ENCODE assay signal across 29 cellular contexts in genomic region chr4:52917836-52918235, GRCh38.
"Had no signal": no experiment of that assay in that cellular context is flagged by ENCODE, and none has a peak within 500 bp of the region (broad histone marks: within the 10 kb centered on the region; RNA-seq: fewer than 3 reads in every experiment).

No MANE protein-coding gene starts in this region.

- H3K9me3 ChIP-seq: stomach, suprapubic skin, testis, thoracic aorta, thyroid gland, tibial artery, tibial nerve, transverse colon, upper lobe of left lung, upper lobe of right lung, uterus, vagina had no signal

- DNase-seq: stimulated activated CD4-positive, alpha-beta T cell treated with anti-CD3 and anti-CD28 coated beads, Interleukin-2, amount 100 ng/mL, for 48 hours; stimulated activated CD4-positive, alpha-beta T cell treated with anti-CD3 and anti-CD28 coated beads, Interleukin-4, amount 100 ng/mL, for 1 hour; stimulated activated CD4-positive, alpha-beta T cell treated with anti-CD3 and anti-CD28 coated beads, Interleukin-4, amount 100 ng/mL, for 24 hours; stimulated activated CD4-positive, alpha-beta T cell treated with anti-CD3 and anti-CD28 coated beads, Interleukin-4, amount 100 ng/mL, for 4 hours; stimulated activated CD8-positive, alpha-beta memory T cell treated with anti-CD3 and anti-CD28 coated beads, Interleukin-4, amount 100 ng/mL, for 48 hours; stimulated activated naive B cell treated with anti-CD40 and anti-IgM and Interleukin-4, amounts not matched to agents 10 μg/mL and 1 μg/mL and 100 μg/mL, for 72 hours; stimulated activated naive CD4-positive, alpha-beta T cell; stimulated activated naive CD4-positive, alpha-beta T cell treated with Interleukin-2 at 50 U/mL for 16 hours; stimulated activated naive CD8-positive, alpha-beta T cell treated with anti-CD3 and anti-CD28 coated beads, Interleukin-15, amount 100 ng/mL, for 72 hours; stimulated activated naive CD8-positive, alpha-beta T cell treated with anti-CD3 and anti-CD28 coated beads, Interleukin-15, Interleukin-2, amounts not matched to agents 100 U/mL and 50 U/mL, for 24 hours; stomach; substantia nigra; testis; thyroid gland; tibial artery; transverse colon; trophoblast cell; upper lobe of left lung; upper lobe of right lung; uterus had no signal

- H3K27me3 ChIP-seq: stomach, suprapubic skin, testis, thyroid gland, tibial artery, tibial nerve, transverse colon, upper lobe of left lung, upper lobe of right lung, uterus, vagina had no signal

- H3K4me1 Mint-ChIP-seq: stimulated activated effector memory CD8-positive, alpha-beta T cell treated with anti-CD3 and anti-CD28 coated beads, Interleukin-12 subunit alpha, Interleukin-12 subunit beta, amount 100 ng/mL, for 72 hours; stimulated activated memory B cell treated with anti-CD40 and anti-IgM and Interleukin-4, amounts not matched to agents 10 μg/mL and 1 μg/mL and 100 μg/mL, for 72 hours; stimulated activated naive CD8-positive, alpha-beta T cell treated with anti-CD3 and anti-CD28 coated beads, Interleukin-15, amount 100 ng/mL, for 72 hours had no signal

- FAIRE-seq: urothelium cell line had no signal

- H3K4me3 Mint-ChIP-seq: stimulated activated effector memory CD8-positive, alpha-beta T cell treated with anti-CD3 and anti-CD28 coated beads, Interleukin-12 subunit alpha, Interleukin-12 subunit beta, amount 100 ng/mL, for 72 hours; stimulated activated memory B cell treated with anti-CD40 and anti-IgM and Interleukin-4, amounts not matched to agents 10 μg/mL and 1 μg/mL and 100 μg/mL, for 72 hours; stimulated activated naive B cell treated with anti-CD40 and anti-IgM and Interleukin-4, amounts not matched to agents 10 μg/mL and 1 μg/mL and 100 μg/mL, for 72 hours; stimulated activated naive CD8-positive, alpha-beta T cell treated with anti-CD3 and anti-CD28 coated beads, Interleukin-15, amount 100 ng/mL, for 72 hours; stimulated activated naive CD8-positive, alpha-beta T cell treated with anti-CD3 and anti-CD28 coated beads, Interleukin-15, Interleukin-2, amounts not matched to agents 100 ng/mL and 50 ng/mL, for 24 hours; type B pancreatic cell had no signal

- H3K4me3 ChIP-seq: stomach, suprapubic skin, testis, thoracic aorta, thyroid gland, tibial artery, tibial nerve, transverse colon, upper lobe of left lung, upper lobe of right lung, uterus, vagina had no signal

- H3K36me3 ChIP-seq: stomach, suprapubic skin, thoracic aorta, thyroid gland, tibial artery, transverse colon, upper lobe of left lung, upper lobe of right lung, uterus, vagina had no signal

- ATAC-seq: stimulated activated effector memory CD8-positive, alpha-beta T cell treated with anti-CD3 and anti-CD28 coated beads, Interleukin-12 subunit alpha, Interleukin-12 subunit beta, amount 100 ng/mL, for 72 hours; stimulated activated memory B cell treated with anti-CD40 and anti-IgM and Interleukin-4, amounts not matched to agents 10 μg/mL and 1 μg/mL and 100 μg/mL, for 72 hours; stimulated activated naive B cell treated with anti-CD40 and anti-IgM and Interleukin-4, amounts not matched to agents 10 μg/mL and 1 μg/mL and 100 μg/mL, for 72 hours; stimulated activated naive CD8-positive, alpha-beta T cell treated with anti-CD3 and anti-CD28 coated beads, Interleukin-15, amount 100 ng/mL, for 72 hours; stimulated activated naive CD8-positive, alpha-beta T cell treated with anti-CD3 and anti-CD28 coated beads, Interleukin-15, Interleukin-2, amounts not matched to agents 100 U/mL and 50 U/mL, for 24 hours; upper lobe of right lung had no signal

- H3K27ac Mint-ChIP-seq: stimulated activated effector memory CD8-positive, alpha-beta T cell treated with anti-CD3 and anti-CD28 coated beads, Interleukin-12 subunit alpha, Interleukin-12 subunit beta, amount 100 ng/mL, for 72 hours; stimulated activated memory B cell treated with anti-CD40 and anti-IgM and Interleukin-4, amounts not matched to agents 10 μg/mL and 1 μg/mL and 100 μg/mL, for 72 hours; stimulated activated naive B cell treated with anti-CD40 and anti-IgM and Interleukin-4, amounts not matched to agents 10 μg/mL and 1 μg/mL and 100 μg/mL, for 72 hours; stimulated activated naive CD8-positive, alpha-beta T cell treated with anti-CD3 and anti-CD28 coated beads, Interleukin-15, Interleukin-2, amounts not matched to agents 100 ng/mL and 50 ng/mL, for 24 hours; type B pancreatic cell had no signal

- H3K27me3 Mint-ChIP-seq: stimulated activated memory B cell treated with anti-CD40 and anti-IgM and Interleukin-4, amounts not matched to agents 10 μg/mL and 1 μg/mL and 100 μg/mL, for 72 hours; stimulated activated naive B cell treated with anti-CD40 and anti-IgM and Interleukin-4, amounts not matched to agents 10 μg/mL and 1 μg/mL and 100 μg/mL, for 72 hours; stimulated activated naive CD8-positive, alpha-beta T cell treated with anti-CD3 and anti-CD28 coated beads, Interleukin-15, amount 100 ng/mL, for 72 hours; stimulated activated naive CD8-positive, alpha-beta T cell treated with anti-CD3 and anti-CD28 coated beads, Interleukin-15, Interleukin-2, amounts not matched to agents 100 ng/mL and 50 ng/mL, for 24 hours; type B pancreatic cell had no signal

- H3K9me3 Mint-ChIP-seq: stimulated activated effector memory CD8-positive, alpha-beta T cell treated with anti-CD3 and anti-CD28 coated beads, Interleukin-12 subunit alpha, Interleukin-12 subunit beta, amount 100 ng/mL, for 72 hours; stimulated activated memory B cell treated with anti-CD40 and anti-IgM and Interleukin-4, amounts not matched to agents 10 μg/mL and 1 μg/mL and 100 μg/mL, for 72 hours; stimulated activated naive B cell treated with anti-CD40 and anti-IgM and Interleukin-4, amounts not matched to agents 10 μg/mL and 1 μg/mL and 100 μg/mL, for 72 hours; stimulated activated naive CD8-positive, alpha-beta T cell treated with anti-CD3 and anti-CD28 coated beads, Interleukin-15, amount 100 ng/mL, for 72 hours; stimulated activated naive CD8-positive, alpha-beta T cell treated with anti-CD3 and anti-CD28 coated beads, Interleukin-15, Interleukin-2, amounts not matched to agents 100 ng/mL and 50 ng/mL, for 24 hours; type B pancreatic cell had no signal

- H3K36me3 Mint-ChIP-seq: stimulated activated effector memory CD8-positive, alpha-beta T cell treated with anti-CD3 and anti-CD28 coated beads, Interleukin-12 subunit alpha, Interleukin-12 subunit beta, amount 100 ng/mL, for 72 hours; type B pancreatic cell had no signal

- H3K27ac ChIP-seq: stomach, suprapubic skin, testis, thoracic aorta, thyroid gland, tibial artery, tibial nerve, transverse colon, upper lobe of left lung, upper lobe of right lung, uterus, vagina had no signal

- H3K4me1 ChIP-seq: suprapubic skin, thyroid gland, tibial nerve, upper lobe of left lung, uterus had no signal
